13 cellular contexts compared by ENCODE assay signal in the genomic region with DNA sequence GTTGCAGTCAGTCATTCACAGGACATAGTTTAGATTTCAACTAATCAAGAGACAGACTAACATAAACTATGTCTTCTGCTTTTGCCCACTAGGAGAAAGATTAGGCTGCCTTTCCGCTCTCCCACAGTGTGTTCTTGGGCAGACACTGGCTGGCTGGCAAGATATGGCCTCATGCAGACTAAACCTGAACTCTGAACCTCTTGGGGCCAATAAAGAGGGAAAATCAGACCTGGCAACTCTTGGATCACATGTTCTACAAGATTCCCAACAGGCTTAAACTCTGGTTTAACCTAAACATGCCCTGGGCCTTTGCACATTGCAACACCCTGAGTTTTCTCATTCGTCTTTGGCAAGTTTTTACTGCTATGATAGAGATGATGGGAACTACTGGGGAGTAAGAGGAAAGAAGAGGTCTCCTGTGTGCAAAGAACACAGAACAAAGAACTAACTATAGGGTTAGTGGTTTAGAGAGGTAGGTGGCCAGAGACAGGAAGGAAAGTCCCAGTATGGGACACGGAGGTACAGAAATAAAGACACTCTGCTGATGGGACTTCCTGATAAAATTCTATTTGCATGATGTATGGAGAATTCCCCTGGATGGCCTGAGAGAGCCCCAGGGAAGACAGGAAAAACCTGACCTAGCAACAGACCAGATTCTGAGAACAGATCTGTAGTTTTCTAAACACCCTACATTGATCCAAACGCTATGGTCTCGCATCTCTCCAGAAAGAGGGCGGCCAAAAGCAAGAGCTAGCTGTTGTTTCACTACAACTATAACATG. TPM values are rescaled to one million over a fixed set of nuclear protein-coding genes. Genes with fewer than 3 reads are reported as not detected.
DNase-seq lines count a peak whose midpoint lies in the region; ATAC-seq and TF ChIP-seq lines count a peak whose summit lies in the region.
"Had no signal": no experiment of that assay in that cellular context is flagged by ENCODE, and none has a peak within 500 bp of the region (broad histone marks: within the 10 kb centered on the region; RNA-seq: fewer than 3 reads in every experiment).

No MANE protein-coding gene starts in this region.

- H3K27ac Mint-ChIP-seq in activated T-cell treated with anti-CD3 and anti-CD28 coated beads, Interleukin-2, amount 50 U/mL, for 72 hours, result peak overlapping the region; percentile 14
- H3K27ac Mint-ChIP-seq in stimulated activated memory B cell treated with anti-CD40 and anti-IgM and Interleukin-4, amounts not matched to agents 10 μg/mL and 1 μg/mL and 100 μg/mL, for 72 hours, result peak overlapping the region; percentile 62
- H3K27ac Mint-ChIP-seq: dendritic cell treated with granulocyte-macrophage colony-stimulating factor and Interleukin-4, amounts not matched to agents 40 ng/mL and 50 ng/mL, for 4 days had no signal

- H3K27me3 ChIP-seq in hepatocyte, result no peaks in the 10 kb centered on the region

- H3K36me3 Mint-ChIP-seq in activated T-cell treated with anti-CD3 and anti-CD28 coated beads, Interleukin-2, amount 50 U/mL, for 72 hours (ENCODE audit: insufficient read depth in 2 of 2), result peaks cover 7 to 13% of the 10 kb centered on the region in 2 donors
- peaks cover 40% of the 10 kb centered on the region for H3K36me3 Mint-ChIP-seq in stimulated activated memory B cell treated with anti-CD40 and anti-IgM and Interleukin-4, amounts not matched to agents 10 μg/mL and 1 μg/mL and 100 μg/mL, for 72 hours

- TF ChIP-seq CTCF in VCaP (conservative IDR thresholded peaks at IDR 0.05), result no peak
- no peak for TF ChIP-seq CTCF in hepatocyte (IDR thresholded peaks at IDR 0.05; ENCODE audit: poor library complexity)

- 72% methylated on average over 6 of the region's 6 CpGs for whole genome bisulfite sequencing in hepatocyte (ENCODE audit: low lambda C conversion rate, missing lambda C conversion rate)

- no peaks in the 10 kb centered on the region for H4K20me1 ChIP-seq in hepatocyte (ENCODE audit: insufficient read depth, poor library complexity, severe bottlenecking)

- no peak for ATAC-seq in activated T-cell treated with anti-CD3 and anti-CD28 coated beads, Interleukin-2, amount 50 U/mL, for 72 hours (replicated peaks in 1 of 2)
- ATAC-seq in stimulated activated memory B cell treated with anti-CD40 and anti-IgM and Interleukin-4, amounts not matched to agents 10 μg/mL and 1 μg/mL and 100 μg/mL, for 72 hours, result no peak
- ATAC-seq in HG03432 (IDR thresholded peaks at IDR 0.05; ENCODE audit: unreplicated experiment), result no peak
- ATAC-seq: sciatic nerve had no signal

- H3K4me3 ChIP-seq in hepatocyte, result no peak overlapping the region

- no peaks in the 10 kb centered on the region for H3K9me2 ChIP-seq in hepatocyte (replicated peaks; ENCODE audit: insufficient read depth)

- peak overlapping the region; percentile 92 for H3K4me2 ChIP-seq in hepatocyte

- H3K9me3 Mint-ChIP-seq in activated T-cell treated with anti-CD3 and anti-CD28 coated beads, Interleukin-2, amount 50 U/mL, for 72 hours, result no peaks in the 10 kb centered on the region
- H3K9me3 Mint-ChIP-seq in stimulated activated memory B cell treated with anti-CD40 and anti-IgM and Interleukin-4, amounts not matched to agents 10 μg/mL and 1 μg/mL and 100 μg/mL, for 72 hours, result no peaks in the 10 kb centered on the region
- H3K9me3 Mint-ChIP-seq: dendritic cell treated with granulocyte-macrophage colony-stimulating factor and Interleukin-4, amounts not matched to agents 40 ng/mL and 50 ng/mL, for 4 days had no signal

- no peaks in the 10 kb centered on the region for H3K36me3 ChIP-seq in hepatocyte (replicated peaks; ENCODE audit: insufficient read depth, low read depth)

- no peak for DNase-seq in activated T-cell treated with anti-CD3 and anti-CD28 coated beads, Interleukin-2, amount 50 U/mL, for 72 hours
- no peak for DNase-seq in activated T-cell treated with anti-CD3 and anti-CD28 coated beads, Interleukin-2, amount 50 U/mL, for 48 hours
- DNase-seq in hepatocyte (ENCODE audit: low spot score) (peak; percentile 63), DMS 273 treated with DMSO at 0.1 percent for 48 hours (lab: John Stamatoyannopoulos, UW) (no peak), pons (ENCODE audit: low spot score) (no peak)
- DNase-seq: activated CD4-positive, alpha-beta T cell treated with anti-CD3 and anti-CD28 coated beads for 48 hours; NCI-H774; stimulated activated naive CD4-positive, alpha-beta T cell treated with Interleukin-2 at 50 U/mL for 16 hours had no signal

- H3K79me2 ChIP-seq in hepatocyte, result peaks cover 18% of the 10 kb centered on the region

- H3K4me1 ChIP-seq in hepatocyte (ENCODE audit: insufficient read depth), result peaks cover 31% of the 10 kb centered on the region

- no peak overlapping the region for H2AFZ ChIP-seq in hepatocyte

- peaks cover 38% of the 10 kb centered on the region for H3K4me1 Mint-ChIP-seq in activated T-cell treated with anti-CD3 and anti-CD28 coated beads, Interleukin-2, amount 50 U/mL, for 72 hours (ENCODE audit: low read depth)
- H3K4me1 Mint-ChIP-seq in stimulated activated memory B cell treated with anti-CD40 and anti-IgM and Interleukin-4, amounts not matched to agents 10 μg/mL and 1 μg/mL and 100 μg/mL, for 72 hours, result peaks cover 31% of the 10 kb centered on the region

- H3K9me3 ChIP-seq in hepatocyte (ENCODE audit: low read depth), result no peaks in the 10 kb centered on the region

- H3K27me3 Mint-ChIP-seq in activated T-cell treated with anti-CD3 and anti-CD28 coated beads, Interleukin-2, amount 50 U/mL, for 72 hours (ENCODE audit: low read depth), result no peaks in the 10 kb centered on the region
- no peaks in the 10 kb centered on the region for H3K27me3 Mint-ChIP-seq in stimulated activated memory B cell treated with anti-CD40 and anti-IgM and Interleukin-4, amounts not matched to agents 10 μg/mL and 1 μg/mL and 100 μg/mL, for 72 hours
- H3K27me3 Mint-ChIP-seq: dendritic cell treated with granulocyte-macrophage colony-stimulating factor and Interleukin-4, amounts not matched to agents 40 ng/mL and 50 ng/mL, for 4 days had no signal

- peak overlapping the region; percentile 27 to 49 for H3K4me3 Mint-ChIP-seq in activated T-cell treated with anti-CD3 and anti-CD28 coated beads, Interleukin-2, amount 50 U/mL, for 72 hours
- peak overlapping the region; percentile 15 for H3K4me3 Mint-ChIP-seq in stimulated activated memory B cell treated with anti-CD40 and anti-IgM and Interleukin-4, amounts not matched to agents 10 μg/mL and 1 μg/mL and 100 μg/mL, for 72 hours
- H3K4me3 Mint-ChIP-seq: dendritic cell treated with granulocyte-macrophage colony-stimulating factor and Interleukin-4, amounts not matched to agents 40 ng/mL and 50 ng/mL, for 4 days had no signal

- peak overlapping the region; percentile 96 for H3K27ac ChIP-seq in VCaP
- peak overlapping the region; percentile 29 for H3K27ac ChIP-seq in hepatocyte

RNA-seq across cellular contexts. Expression of a gene that starts 2.0 kb away (rescaled TPM):
- total RNA-seq in activated T-cell treated with anti-CD3 and anti-CD28 coated beads, Interleukin-2, amount 50 U/mL, for 72 hours, result 10 to 100 TPM; 80.5 to 87.3 TPM
- total RNA-seq in hepatocyte, result 161 and 173 TPM in 2 replicates
- polyA plus RNA-seq in hepatocyte, result 259 and 281 TPM in 2 replicates

RNA-seq across cellular contexts. Expression of a gene that starts 2.3 kb away (rescaled TPM):
- total RNA-seq in activated T-cell treated with anti-CD3 and anti-CD28 coated beads, Interleukin-2, amount 50 U/mL, for 72 hours, result 10 to 100 TPM; 38.8 to 39.2 TPM
- total RNA-seq in hepatocyte, result 65.8 and 72.3 TPM in 2 replicates
- 58.9 and 66.6 TPM in 2 replicates for polyA plus RNA-seq in hepatocyte

RNA-seq across cellular contexts. Expression of a gene that starts 7.4 kb away (rescaled TPM):
- total RNA-seq in activated T-cell treated with anti-CD3 and anti-CD28 coated beads, Interleukin-2, amount 50 U/mL, for 72 hours, result 10 to 100 TPM; 53.6 to 64.5 TPM
- 13.2 and 16.6 TPM in 2 replicates for total RNA-seq in hepatocyte
- 20.7 TPM in 2 replicates for polyA plus RNA-seq in hepatocyte

RNA-seq across cellular contexts. Expression of a gene that starts 53.0 kb away (rescaled TPM):
- 1 to 10 TPM; 1.5 to 2.3 TPM for total RNA-seq in activated T-cell treated with anti-CD3 and anti-CD28 coated beads, Interleukin-2, amount 50 U/mL, for 72 hours
- total RNA-seq in hepatocyte, result 0.20 TPM in 1 of 2 replicates, not detected in the other
- polyA plus RNA-seq in hepatocyte, result not detected in 2 replicates
- total RNA-seq: sciatic nerve had no signal
